ENCODE assay signal across 8 cellular contexts in the genomic region with DNA sequence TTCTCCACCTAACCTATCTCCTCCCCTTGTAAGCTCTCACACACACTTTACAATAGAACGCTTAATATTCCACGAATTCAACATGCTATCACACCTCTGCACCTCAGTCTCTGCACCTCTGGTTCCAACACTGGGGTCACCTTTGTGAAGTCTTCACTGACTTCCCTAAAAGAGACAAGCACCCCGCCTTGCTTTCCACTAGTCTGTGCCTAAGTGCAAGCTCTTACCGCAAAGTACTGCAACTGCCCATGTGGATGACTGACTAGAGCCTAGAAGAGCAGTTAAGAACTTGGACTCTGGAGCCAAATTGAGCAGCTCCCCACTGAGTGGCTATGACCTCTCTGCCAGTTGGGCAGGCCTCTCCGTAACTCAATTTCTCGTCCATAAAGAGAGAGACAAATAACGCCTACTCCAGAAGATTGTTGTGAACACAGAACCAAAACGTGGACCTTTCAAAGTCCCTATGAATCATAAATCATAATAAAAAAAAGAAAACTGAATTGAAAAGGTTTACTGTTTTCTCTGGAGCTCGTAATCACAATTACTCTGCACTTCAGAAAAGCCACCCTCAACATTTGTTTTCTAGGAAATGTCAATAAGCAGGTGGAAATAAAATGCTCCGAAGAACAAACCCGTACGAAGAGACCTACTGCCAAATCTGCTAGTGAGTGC. TPM values are rescaled to one million over a fixed set of nuclear protein-coding genes. Genes with fewer than 3 reads are reported as not detected.
DNase-seq lines count a peak whose midpoint lies in the region; ATAC-seq and TF ChIP-seq lines count a peak whose summit lies in the region.

No MANE protein-coding gene starts in this region.

- TF ChIP-seq CTCF in PC-9 (conservative IDR thresholded peaks at IDR 0.05) (no peak), transverse colon (IDR thresholded peaks at IDR 0.05) (peak in 1 of 5 experiments; percentile 14)

- H3K4me3 ChIP-seq in PC-9 (peak overlapping the region; percentile 88), transverse colon (peak overlapping the region; percentile 66 to 92 (median 79))

- H3K9me3 ChIP-seq in PC-9 (ENCODE audit: insufficient read depth, low read depth) = no peaks in the 10 kb centered on the region
- H3K9me3 ChIP-seq in transverse colon = no peaks in the 10 kb centered on the region

- 9 to 11% methylated on average over 6 to 12 of the region's 12 CpGs for WGBS in transverse colon (ENCODE audit: low coverage in 1 of 2), 2 donors

- no peaks in the 10 kb centered on the region for H3K9me2 ChIP-seq in PC-9 (ENCODE audit: insufficient read depth)

- H3K4me2 ChIP-seq in PC-9 = peak overlapping the region; percentile 91

- TSS peak; percentile 47 for BruUV-seq in PC-9 (replicated peaks; lab: Mats Ljungman, UMichigan)

- H3K4me1 ChIP-seq in PC-9 (replicated peaks; ENCODE audit: insufficient read depth) = peaks cover 45% of the 10 kb centered on the region
- peaks cover 27 to 83% (median 45%) of the 10 kb centered on the region in 4 donors for H3K4me1 ChIP-seq in transverse colon

- ATAC-seq in activated T-cell treated with anti-CD3 and anti-CD28 coated beads, Interleukin-2, amount 50 U/mL, for 4 hours = no peak
- ATAC-seq in GM18498 (IDR thresholded peaks at IDR 0.05; ENCODE audit: unreplicated experiment) (no peak), GM21717 (IDR thresholded peaks at IDR 0.05; ENCODE audit: unreplicated experiment) (no peak)

- H3K36me3 ChIP-seq in PC-9 (ENCODE audit: low read depth) = peaks cover 28% of the 10 kb centered on the region; the same call in 1 of the 2 replicates
- H3K36me3 ChIP-seq in transverse colon = no peaks in the 10 kb centered on the region

- TF ChIP-seq EP300 in transverse colon (IDR thresholded peaks at IDR 0.05; ENCODE audit: low read depth) = no peak

- peak; percentile 44 for TF ChIP-seq POLR2A in transverse colon (IDR thresholded peaks at IDR 0.05)

- peak overlapping the region; percentile 82; the same call in 1 of the 2 replicates for H2AFZ ChIP-seq in PC-9

- H3K27ac ChIP-seq in PC-9 (peak overlapping the region; percentile 90), transverse colon (peak overlapping the region; percentile 95 to 98 (median 96))

- peak overlapping the region; percentile 100 for H3K27ac Mint-ChIP-seq in dendritic cell treated with granulocyte-macrophage colony-stimulating factor and Interleukin-4, amounts not matched to agents 40 ng/mL and 50 ng/mL, for 4 days

- no peak for DNase-seq in activated T-cell treated with anti-CD3 and anti-CD28 coated beads, Interleukin-2, amount 50 U/mL, for 4 hours
- no peak for DNase-seq in activated T-cell treated with anti-CD3 and anti-CD28 coated beads for 4 hours
- DNase-seq in PC-9 = peak in 1 of 2 experiments; percentile 43
- DNase-seq in lung microvascular endothelial cell (ENCODE audit: low read depth in 2 of 2) = peak; percentile 36 to 39
- peak; percentile 67 for DNase-seq in transverse colon

- no peaks in the 10 kb centered on the region for H3K9me3 Mint-ChIP-seq in activated T-cell treated with anti-CD3 and anti-CD28 coated beads, Interleukin-2, amount 50 U/mL, for 4 hours
- no peaks in the 10 kb centered on the region for H3K9me3 Mint-ChIP-seq in dendritic cell treated with granulocyte-macrophage colony-stimulating factor and Interleukin-4, amounts not matched to agents 40 ng/mL and 50 ng/mL, for 4 days

- peaks cover 61% of the 10 kb centered on the region for H3K79me2 ChIP-seq in PC-9 (ENCODE audit: low read depth)

- in situ Hi-C loops in transverse colon (cut with MboI; ENCODE audit: low pct_ligation_motif_present in 1 of 4, low pct_unique_long_range_greater_than_20kb in 1 of 4, low sequenced_read_pairs in 3 of 4) = no loop called here

- peaks cover 23% of the 10 kb centered on the region; the same call in 1 of the 2 replicates for H4K20me1 ChIP-seq in PC-9 (ENCODE audit: insufficient read depth)

- H3K4me3 Mint-ChIP-seq in activated T-cell treated with anti-CD3 and anti-CD28 coated beads, Interleukin-2, amount 50 U/mL, for 4 hours = peak overlapping the region; percentile 100
- peak overlapping the region; percentile 93 for H3K4me3 Mint-ChIP-seq in dendritic cell treated with granulocyte-macrophage colony-stimulating factor and Interleukin-4, amounts not matched to agents 40 ng/mL and 50 ng/mL, for 4 days

- peaks cover 28% of the 10 kb centered on the region; the same call in 1 of the 2 replicates for H3F3A ChIP-seq in PC-9 (ENCODE audit: insufficient read depth, low read depth)

- H3K27me3 Mint-ChIP-seq in activated T-cell treated with anti-CD3 and anti-CD28 coated beads, Interleukin-2, amount 50 U/mL, for 4 hours (ENCODE audit: low read depth) = no peaks in the 10 kb centered on the region
- H3K27me3 Mint-ChIP-seq in dendritic cell treated with granulocyte-macrophage colony-stimulating factor and Interleukin-4, amounts not matched to agents 40 ng/mL and 50 ng/mL, for 4 days = no peaks in the 10 kb centered on the region

- H3K4me1 Mint-ChIP-seq in activated T-cell treated with anti-CD3 and anti-CD28 coated beads, Interleukin-2, amount 50 U/mL, for 4 hours (ENCODE audit: low read depth) = peaks cover 62% of the 10 kb centered on the region
- peaks cover 66% of the 10 kb centered on the region for H3K4me1 Mint-ChIP-seq in dendritic cell treated with granulocyte-macrophage colony-stimulating factor and Interleukin-4, amounts not matched to agents 40 ng/mL and 50 ng/mL, for 4 days (ENCODE audit: low read depth)

- POLR2A ChIA-PET in PC-9 (lab: Charles Lee; ENCODE audit: unreplicated experiment) = no interaction called here

- H3K36me3 Mint-ChIP-seq in activated T-cell treated with anti-CD3 and anti-CD28 coated beads, Interleukin-2, amount 50 U/mL, for 4 hours (ENCODE audit: insufficient read depth) = peaks cover 2% of the 10 kb centered on the region
- peaks cover 59% of the 10 kb centered on the region for H3K36me3 Mint-ChIP-seq in dendritic cell treated with granulocyte-macrophage colony-stimulating factor and Interleukin-4, amounts not matched to agents 40 ng/mL and 50 ng/mL, for 4 days (ENCODE audit: low read depth)

- intact Hi-C loops in PC-9 (cut with micrococcal nuclease; ENCODE audit: unreplicated experiment) (loop anchor here (2.0 kb wide), 1 partner anchor 19 kb away; no protein-coding TSS in a partner anchor), transverse colon (cut with DNase I; ENCODE audit: low total_unique reads) (no loop called here)
- intact Hi-C loops in dendritic cell treated with granulocyte-macrophage colony-stimulating factor and Interleukin-4, amounts not matched to agents 40 ng/mL and 50 ng/mL, for 4 days (cut with micrococcal nuclease) = loop anchor here (1.0 to 5.0 kb wide), 4 partner anchors 17 to 96 kb away; no protein-coding TSS in a partner anchor

- CTCF ChIA-PET in PC-9 (lab: Charles Lee) = no interaction called here

- H3K27me3 ChIP-seq in PC-9 (ENCODE audit: insufficient read depth, low read depth) (no peaks in the 10 kb centered on the region), transverse colon (no peaks in the 10 kb centered on the region)

RNA-seq across cellular contexts. Expression of a gene that starts 1.2 kb away (rescaled TPM):
- total RNA-seq in activated T-cell treated with anti-CD3 and anti-CD28 coated beads, Interleukin-2, amount 50 U/mL, for 4 hours = 10 to 100 TPM in 2 of 3 donors, 1 to 10 TPM in 1; 8.9 to 12.0 (median 11.9) TPM
- total RNA-seq in PC-9 (2021) (17.9 and 19.5 TPM in 2 replicates), lung microvascular endothelial cell (49.7 and 70.4 TPM in 2 replicates), transverse colon (100 to 1,000 TPM in 2 of 4 donors, 10 to 100 TPM in 1, 1 to 10 TPM in 1; 7.0 to 116 (median 86.8) TPM)

RNA-seq across cellular contexts. Expression of a gene that starts 44.5 kb away (rescaled TPM):
- total RNA-seq in activated T-cell treated with anti-CD3 and anti-CD28 coated beads, Interleukin-2, amount 50 U/mL, for 4 hours = not detected
- not detected in 2 replicates for total RNA-seq in PC-9 (2021)
- total RNA-seq in lung microvascular endothelial cell = not detected in 2 replicates
- total RNA-seq in transverse colon = under 1 TPM in 1 of 4 donors, not detected in 3; 0.16 TPM

Comparison
In these comparisons a context has a peak if more than half of its experiments do, and no peak if none do; other contexts are left out.
1. DNase-seq: peak in lung microvascular endothelial cell (2 of 2) and transverse colon (single experiment); none in activated T-cell treated with anti-CD3 and anti-CD28 coated beads, Interleukin-2, amount 50 U/mL, for 4 hours (single experiment) and activated T-cell treated with anti-CD3 and anti-CD28 coated beads for 4 hours (single experiment).